In the genomic region with DNA sequence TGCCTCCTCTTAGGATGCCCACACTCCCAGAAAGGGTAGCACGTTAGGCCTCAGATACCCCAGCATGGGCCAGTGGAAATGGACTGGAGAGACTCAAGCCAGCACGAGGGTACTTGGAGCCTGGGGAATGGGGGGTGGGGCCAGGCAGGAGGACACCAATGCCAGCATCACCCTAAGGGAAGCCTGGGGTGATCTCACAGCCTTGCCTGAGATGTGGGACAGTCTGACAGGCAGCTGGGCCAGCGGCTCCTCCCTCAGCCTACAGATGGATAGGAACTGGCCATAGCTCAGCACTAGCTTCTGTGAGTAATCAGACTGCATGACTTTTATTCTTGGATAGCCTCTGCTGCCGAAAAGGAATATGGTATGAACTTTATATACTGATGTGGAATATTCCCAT, we compare ENCODE assay signal across 17 cellular contexts.
"Had no signal": no experiment of that assay in that cellular context is flagged by ENCODE, and none has a peak within 500 bp of the region (broad histone marks: within the 10 kb centered on the region; RNA-seq: fewer than 3 reads in every experiment).

No MANE protein-coding gene starts in this region.

- H3K27ac Mint-ChIP-seq: activated naive CD4-positive, alpha-beta T cell treated with anti-CD3 and anti-CD28 coated beads for 36 hours; activated naive CD8-positive, alpha-beta T cell treated with anti-CD3 and anti-CD28 coated beads, Interleukin-2, amount 50 U/mL, for 24 hours; activated T-helper 2 cell treated with anti-CD3 and anti-CD28 coated beads, Interferon-gamma antibody, Interleukin-2, Interleukin-4, amounts not matched to agents 10 μg/mL and 5 μg/mL and 100 μg/mL, durations not matched to agents 14 hours and 24 hours and 36 hours; memory B cell; stimulated activated memory B cell treated with anti-CD40 and anti-IgM and Interleukin-4, amounts not matched to agents 10 μg/mL and 1 μg/mL and 100 μg/mL, for 72 hours had no signal

- H3K9me3 ChIP-seq: mucosa of descending colon had no signal

- H3K4me3 ChIP-seq: dorsolateral prefrontal cortex, mucosa of descending colon had no signal

- H3K4me1 Mint-ChIP-seq: activated naive CD8-positive, alpha-beta T cell treated with anti-CD3 and anti-CD28 coated beads, Interleukin-2, amount 50 U/mL, for 24 hours; memory B cell; stimulated activated memory B cell treated with anti-CD40 and anti-IgM and Interleukin-4, amounts not matched to agents 10 μg/mL and 1 μg/mL and 100 μg/mL, for 72 hours had no signal

- H3K36me3 Mint-ChIP-seq: memory B cell; naive thymus-derived CD4-positive, alpha-beta T cell; stimulated activated memory B cell treated with anti-CD40 and anti-IgM and Interleukin-4, amounts not matched to agents 10 μg/mL and 1 μg/mL and 100 μg/mL, for 72 hours had no signal

- ATAC-seq: activated CD4-positive, CD25-positive, alpha-beta regulatory T cell treated with anti-CD3 and anti-CD28 coated beads, Interleukin-2, amount 50 U/mL, for 24 hours; activated naive CD8-positive, alpha-beta T cell treated with anti-CD3 and anti-CD28 coated beads, Interleukin-2, amount 50 U/mL, for 24 hours; esophagus mucosa; left ventricle myocardium superior; mucosa of descending colon; naive thymus-derived CD4-positive, alpha-beta T cell; stimulated activated memory B cell treated with anti-CD40 and anti-IgM and Interleukin-4, amounts not matched to agents 10 μg/mL and 1 μg/mL and 100 μg/mL, for 72 hours had no signal

- H3K27me3 ChIP-seq: dorsolateral prefrontal cortex had no signal

- H3K27ac ChIP-seq: parathyroid adenoma had no signal

- H3K9ac ChIP-seq: parathyroid adenoma had no signal

- DNase-seq: activated CD4-positive, alpha-beta T cell treated with anti-CD3 and anti-CD28 coated beads, Interleukin-2, amount 50 U/mL, for 1 hour; activated naive CD4-positive, alpha-beta T cell treated with anti-CD3 and anti-CD28 coated beads for 36 hours; activated naive CD8-positive, alpha-beta T cell treated with anti-CD3 and anti-CD28 coated beads, Interleukin-2, amount 50 U/mL, for 24 hours; foreskin melanocyte; kidney glomerular epithelial cell; left ventricle myocardium superior; mucosa of descending colon; naive thymus-derived CD4-positive, alpha-beta T cell; retina; T-helper 9 cell had no signal

- H2AFZ ChIP-seq: parathyroid adenoma had no signal

- H3K9me3 Mint-ChIP-seq: activated naive CD4-positive, alpha-beta T cell treated with anti-CD3 and anti-CD28 coated beads for 36 hours; activated naive CD8-positive, alpha-beta T cell treated with anti-CD3 and anti-CD28 coated beads, Interleukin-2, amount 50 U/mL, for 24 hours; activated T-helper 2 cell treated with anti-CD3 and anti-CD28 coated beads, Interferon-gamma antibody, Interleukin-2, Interleukin-4, amounts not matched to agents 10 μg/mL and 5 μg/mL and 100 μg/mL, durations not matched to agents 14 hours and 24 hours and 36 hours; memory B cell; naive thymus-derived CD4-positive, alpha-beta T cell; stimulated activated memory B cell treated with anti-CD40 and anti-IgM and Interleukin-4, amounts not matched to agents 10 μg/mL and 1 μg/mL and 100 μg/mL, for 72 hours had no signal

- H3K79me2 ChIP-seq: parathyroid adenoma had no signal

- H3K4me3 Mint-ChIP-seq: activated naive CD4-positive, alpha-beta T cell treated with anti-CD3 and anti-CD28 coated beads for 36 hours; activated naive CD8-positive, alpha-beta T cell treated with anti-CD3 and anti-CD28 coated beads, Interleukin-2, amount 50 U/mL, for 24 hours; memory B cell; naive thymus-derived CD4-positive, alpha-beta T cell; stimulated activated memory B cell treated with anti-CD40 and anti-IgM and Interleukin-4, amounts not matched to agents 10 μg/mL and 1 μg/mL and 100 μg/mL, for 72 hours had no signal
